In genomic region chr3:109927161-109927560, GRCh38 we compare ENCODE assay signal across 9 cellular contexts.
DNase-seq lines count a peak whose midpoint lies in the region; ATAC-seq and TF ChIP-seq lines count a peak whose summit lies in the region.
"Had no signal": no experiment of that assay in that cellular context is flagged by ENCODE, and none has a peak within 500 bp of the region (broad histone marks: within the 10 kb centered on the region; RNA-seq: fewer than 3 reads in every experiment).

No MANE protein-coding gene starts in this region.

- H3K27me3 Mint-ChIP-seq in mesothelial cell of epicardium (ENCODE audit: low read depth) = no peaks in the 10 kb centered on the region
- no peaks in the 10 kb centered on the region for H3K27me3 Mint-ChIP-seq in endothelial cell (ENCODE audit: unreplicated experiment)

- no peak for TF ChIP-seq CTCF in astrocyte of the spinal cord (IDR thresholded peaks at IDR 0.05; ENCODE audit: low read depth, low read length)
- TF ChIP-seq CTCF in mesothelial cell of epicardium (IDR thresholded peaks at IDR 0.05; ENCODE audit: unreplicated experiment) = no peak
- TF ChIP-seq CTCF in endothelial cell (IDR thresholded peaks at IDR 0.05; ENCODE audit: unreplicated experiment) = no peak

- H3K4me3 Mint-ChIP-seq in mesothelial cell of epicardium = no peak overlapping the region
- no peak overlapping the region for H3K4me3 Mint-ChIP-seq in endothelial cell (ENCODE audit: unreplicated experiment)

- H3K9me3 Mint-ChIP-seq in mesothelial cell of epicardium (no peaks in the 10 kb centered on the region), endothelial cell (ENCODE audit: unreplicated experiment) (no peaks in the 10 kb centered on the region)

- ATAC-seq in GM19455 (IDR thresholded peaks at IDR 0.05; ENCODE audit: unreplicated experiment) = no peak
- ATAC-seq: sciatic nerve had no signal

- H3K4me1 Mint-ChIP-seq in mesothelial cell of epicardium (peaks cover 44% of the 10 kb centered on the region), endothelial cell (ENCODE audit: unreplicated experiment) (no peaks in the 10 kb centered on the region)

- in situ Hi-C loops in astrocyte of the spinal cord (cut with HindIII; ENCODE audit: low sequenced_read_pairs) = no loop called here

- H3K27ac Mint-ChIP-seq in mesothelial cell of epicardium (peak overlapping the region; percentile 55), endothelial cell (ENCODE audit: unreplicated experiment) (no peak overlapping the region)

- H3K36me3 Mint-ChIP-seq in mesothelial cell of epicardium (no peaks in the 10 kb centered on the region), endothelial cell (ENCODE audit: low read depth, unreplicated experiment) (no peaks in the 10 kb centered on the region)

- H3K4me3 ChIP-seq in astrocyte of the spinal cord (ENCODE audit: low read depth, low read length) = no peak overlapping the region

- peak; percentile 96 for DNase-seq in EL
- peak; percentile 50 for DNase-seq in HK-2 (ENCODE audit: unreplicated experiment)
- peak; percentile 98 for DNase-seq in astrocyte of the spinal cord (ENCODE audit: low read depth, low spot score)
- DNase-seq in mesothelial cell of epicardium (ENCODE audit: low spot score in 2 of 2, unreplicated experiment in 2 of 2) = no peak
- no peak for DNase-seq in activated CD8-positive, alpha-beta memory T cell treated with anti-CD3 and anti-CD28 coated beads, Interleukin-2, amount 50 U/mL, for 4 hours
- DNase-seq in endothelial cell (ENCODE audit: low spot score) = no peak
- DNase-seq: NCI-H526 had no signal

Comparison
In these comparisons a context has a peak if more than half of its experiments do, and no peak if none do; other contexts are left out.
1. DNase-seq: peak in EL (single experiment), HK-2 (single experiment) and astrocyte of the spinal cord (single experiment); none in mesothelial cell of epicardium (0 of 2), activated CD8-positive, alpha-beta memory T cell treated with anti-CD3 and anti-CD28 coated beads, Interleukin-2, amount 50 U/mL, for 4 hours (single experiment) and endothelial cell (single experiment).